In the genomic region with DNA sequence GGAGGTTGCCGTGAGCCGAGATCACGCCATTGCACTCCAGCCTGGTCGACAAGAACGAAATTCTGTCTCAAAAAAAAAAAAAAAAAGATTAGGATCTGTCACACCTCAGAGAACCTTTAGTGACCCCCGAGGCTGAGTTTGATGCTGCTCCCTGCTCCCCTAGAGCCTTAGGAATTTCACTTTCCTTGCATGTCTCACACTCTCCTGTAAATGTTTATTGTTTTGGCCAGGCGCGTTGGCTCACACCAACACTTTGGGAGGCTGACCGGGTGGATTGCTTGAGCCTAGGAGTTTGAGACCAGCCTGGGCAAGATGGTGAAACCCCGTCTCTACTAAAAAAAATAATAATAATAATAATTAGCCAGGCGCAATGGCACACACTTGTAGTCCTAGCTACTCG, we compare ENCODE assay signal across 14 cellular contexts.
"Had no signal": no experiment of that assay in that cellular context is flagged by ENCODE, and none has a peak within 500 bp of the region (broad histone marks: within the 10 kb centered on the region; RNA-seq: fewer than 3 reads in every experiment).

No MANE protein-coding gene starts in this region.

- H3K9me3 ChIP-seq: breast epithelium, esophagus squamous epithelium, pancreas, SK-N-SH, upper lobe of left lung had no signal

- H3K4me3 ChIP-seq: breast epithelium, esophagus squamous epithelium, pancreas, smooth muscle cell, upper lobe of left lung had no signal

- H3K27me3 ChIP-seq: breast epithelium, esophagus squamous epithelium, pancreas, upper lobe of left lung had no signal

- H3K4me2 ChIP-seq: SK-N-SH, smooth muscle cell had no signal

- H3K9ac ChIP-seq: SK-N-SH had no signal

- H3K4me1 ChIP-seq: breast epithelium had no signal

- H3K36me3 ChIP-seq: breast epithelium, esophagus squamous epithelium, pancreas, upper lobe of left lung had no signal

- DNase-seq: activated CD4-positive, alpha-beta T cell treated with anti-CD3 and anti-CD28 coated beads, Interleukin-2, amount 50 U/mL, for 1 hour; activated gamma-delta T cell treated with Interleukin-2 at 50 U/mL for 16 hours; activated naive CD8-positive, alpha-beta T cell treated with anti-CD3 and anti-CD28 coated beads for 36 hours; activated T-cell treated with anti-CD3 and anti-CD28 coated beads, Interleukin-2, amount 50 U/mL, for 4 hours; anterior cingulate cortex; esophagus squamous epithelium; foreskin fibroblast; islet precursor cell; pancreas; SK-N-SH; upper lobe of left lung had no signal

- ATAC-seq: activated T-cell treated with anti-CD3 and anti-CD28 coated beads, Interleukin-2, amount 50 U/mL, for 4 hours; stimulated activated effector memory CD8-positive, alpha-beta T cell treated with anti-CD3 and anti-CD28 coated beads, Interleukin-12 subunit alpha, Interleukin-12 subunit beta, amount 100 ng/mL, for 72 hours had no signal

- FAIRE-seq: pancreas had no signal
